In genomic region chr12:131911851-131912525, GRCh38 we compare ENCODE assay signal across 15 cellular contexts. TPM values are rescaled to one million over a fixed set of nuclear protein-coding genes. Genes with fewer than 3 reads are reported as not detected.
DNase-seq lines count a peak whose midpoint lies in the region; ATAC-seq and TF ChIP-seq lines count a peak whose summit lies in the region.
"Had no signal": no experiment of that assay in that cellular context is flagged by ENCODE, and none has a peak within 500 bp of the region (broad histone marks: within the 10 kb centered on the region; RNA-seq: fewer than 3 reads in every experiment).

No MANE protein-coding gene starts in this region.

- ATAC-seq in left cardiac atrium (peak in 1 of 2 donors; percentile 1), GM18511 (IDR thresholded peaks at IDR 0.05; ENCODE audit: unreplicated experiment) (no peak)
- ATAC-seq: activated T-helper 17 cell treated with anti-CD3 and anti-CD28 coated beads, Interleukin-2, amount 50 U/mL, for 72 hours had no signal

- WGBS in smooth muscle cell (ENCODE audit: low lambda C conversion rate): 90% methylated on average over 23 of the region's 23 CpGs

- H2AFZ ChIP-seq in smooth muscle cell (ENCODE audit: low read depth): no peak overlapping the region

- peak overlapping the region; percentile 64 for H3K4me2 ChIP-seq in smooth muscle cell

- POLR2A ChIA-PET in HEK293 (lab: Yijun Ruan, JAX) (interaction anchor here (0.6 to 1.8 kb wide), 5 partner anchors 9 to 42 kb away, joined by 3 to 8 read pairs (median 4); partner anchors contain the start of gene PUS1), HEK293T (lab: Yijun Ruan, JAX) (no interaction called here)

- no peaks in the 10 kb centered on the region for H3F3A ChIP-seq in smooth muscle cell (ENCODE audit: low read depth)

- H3K4me1 ChIP-seq in HEK293 (ENCODE audit: control insufficient read depth, insufficient read depth, low read length): peaks cover 5% of the 10 kb centered on the region
- no peaks in the 10 kb centered on the region for H3K4me1 ChIP-seq in smooth muscle cell (ENCODE audit: low read depth)

- CTCF ChIA-PET in HEK293 (lab: Yijun Ruan, JAX): interaction anchor here (0.6 to 0.9 kb wide), 5 partner anchors 13 to 848 kb away, joined by 3 to 4 read pairs (median 3); no protein-coding TSS in a partner anchor
- CTCF ChIA-PET in HEK293T (lab: Yijun Ruan, JAX): no interaction called here

- H3K27ac ChIP-seq in HEK293 (ENCODE audit: extremely low read depth, low read depth, low read length): 0 out of 2 replicates have a peak overlapping the region, but pooled peaks have one; percentile 31
- H3K27ac ChIP-seq in smooth muscle cell (ENCODE audit: low read depth): peak overlapping the region; percentile 70

- H4K20me1 ChIP-seq in smooth muscle cell (ENCODE audit: low read depth): peaks cover 19% of the 10 kb centered on the region

- TF ChIP-seq CTCF in HEK293 (tag by site-specific recombination; IDR thresholded peaks at IDR 0.05) (no peak), astrocyte of the cerebellum (IDR thresholded peaks at IDR 0.05; ENCODE audit: low read depth, low read length, missing control alignments) (peak; percentile 2), smooth muscle cell (IDR thresholded peaks at IDR 0.05; ENCODE audit: borderline replicate concordance, insufficient read depth, poor library complexity, severe bottlenecking) (no peak)

- H3K9me3 ChIP-seq in HEK293 (ENCODE audit: control insufficient read depth, insufficient read depth, low read depth, low read length) (no peaks in the 10 kb centered on the region), smooth muscle cell (replicated peaks; ENCODE audit: low read depth) (no peaks in the 10 kb centered on the region)
- H3K9me3 ChIP-seq: esophagus squamous epithelium had no signal

- intact Hi-C loops in left cardiac atrium (cut with DNase I): no loop called here

- in situ Hi-C loops in astrocyte of the cerebellum (cut with HindIII; ENCODE audit: low sequenced_read_pairs): no loop called here

- H3K4me3 ChIP-seq in HEK293 (ENCODE audit: low read depth, low read length): no peak overlapping the region
- H3K4me3 ChIP-seq in astrocyte of the cerebellum (ENCODE audit: low read depth, low read length): no peak overlapping the region
- no peak overlapping the region for H3K4me3 ChIP-seq in smooth muscle cell
- H3K4me3 ChIP-seq: esophagus squamous epithelium had no signal

- peaks cover 0 to 90% of the 10 kb centered on the region in 2 experiments; a peak in 1 of 3 replicates for H3K36me3 ChIP-seq in HEK293 (ENCODE audit: control insufficient read depth in 2 of 2, insufficient read depth in 1 of 2, low read length in 2 of 2)
- H3K36me3 ChIP-seq in smooth muscle cell (ENCODE audit: low read depth): no peaks in the 10 kb centered on the region

- no peak overlapping the region for H3K9ac ChIP-seq in smooth muscle cell (ENCODE audit: low read depth)

- DNase-seq in astrocyte of the cerebellum (ENCODE audit: low read depth) (no peak), left cardiac atrium (peak; percentile 21), smooth muscle cell (lab: John Stamatoyannopoulos, UW; ENCODE audit: unreplicated experiment) (no peak), SKM-1 (lab: John Stamatoyannopoulos, UW; ENCODE audit: unreplicated experiment) (no peak), NCI-H1694 (lab: John Stamatoyannopoulos, UW) (no peak), HEK293T (ENCODE audit: extremely low spot score) (no peak)
- DNase-seq: activated B cell treated with CpG ODN at 0.5 μM for 24 hours, amniotic stem cell, DND-41, esophagus squamous epithelium, MV-4-11, naive B cell had no signal

- no peaks in the 10 kb centered on the region for H3K27me3 ChIP-seq in smooth muscle cell (ENCODE audit: low read depth)
- H3K27me3 ChIP-seq: esophagus squamous epithelium had no signal

- H3K79me2 ChIP-seq in smooth muscle cell (ENCODE audit: low read depth): no peaks in the 10 kb centered on the region

TF ChIP-seq in HEK293, 187 proteins besides CTCF, POLR2A, EP300 and RAD21 (continues in another document):
- TF ChIP-seq, protein P1, sequence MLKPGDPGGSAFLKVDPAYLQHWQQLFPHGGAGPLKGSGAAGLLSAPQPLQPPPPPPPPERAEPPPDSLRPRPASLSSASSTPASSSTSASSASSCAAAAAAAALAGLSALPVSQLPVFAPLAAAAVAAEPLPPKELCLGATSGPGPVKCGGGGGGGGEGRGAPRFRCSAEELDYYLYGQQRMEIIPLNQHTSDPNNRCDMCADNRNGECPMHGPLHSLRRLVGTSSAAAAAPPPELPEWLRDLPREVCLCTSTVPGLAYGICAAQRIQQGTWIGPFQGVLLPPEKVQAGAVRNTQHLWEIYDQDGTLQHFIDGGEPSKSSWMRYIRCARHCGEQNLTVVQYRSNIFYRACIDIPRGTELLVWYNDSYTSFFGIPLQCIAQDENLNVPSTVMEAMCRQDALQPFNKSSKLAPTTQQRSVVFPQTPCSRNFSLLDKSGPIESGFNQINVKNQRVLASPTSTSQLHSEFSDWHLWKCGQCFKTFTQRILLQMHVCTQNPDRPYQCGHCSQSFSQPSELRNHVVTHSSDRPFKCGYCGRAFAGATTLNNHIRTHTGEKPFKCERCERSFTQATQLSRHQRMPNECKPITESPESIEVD (tag by site-specific recombination; IDR thresholded peaks at IDR 0.05): no peak
- TF ChIP-seq ZNF26 (tag by site-specific recombination; IDR thresholded peaks at IDR 0.05) (no peak), ZNF354C (tag by site-specific recombination; IDR thresholded peaks at IDR 0.05; ENCODE audit: borderline replicate concordance, low read depth) (no peak), ZNF529 (tag by site-specific recombination; IDR thresholded peaks at IDR 0.05; ENCODE audit: insufficient replicate concordance) (no peak), ZNF677 (tag by site-specific recombination; IDR thresholded peaks at IDR 0.05) (no peak), ZNF571 (tag by site-specific recombination; IDR thresholded peaks at IDR 0.05) (no peak), ZNF555 (tag by site-specific recombination; conservative IDR thresholded peaks at IDR 0.05) (no peak), ZFP41 (tag by site-specific recombination; IDR thresholded peaks at IDR 0.05; ENCODE audit: borderline replicate concordance) (no peak), MEIS1 (CRISPR knock-in tag; IDR thresholded peaks at IDR 0.05; ENCODE audit: borderline replicate concordance) (no peak)

TF ChIP-seq in HEK293T, 16 proteins besides CTCF, POLR2A, EP300 and RAD21:
- TF ChIP-seq ZNF384 (IDR thresholded peaks at IDR 0.05) (no peak), LEF1 (IDR thresholded peaks at IDR 0.05; ENCODE audit: borderline replicate concordance) (no peak), HDGF (IDR thresholded peaks at IDR 0.05; ENCODE audit: borderline replicate concordance) (no peak), BHLHE40 (IDR thresholded peaks at IDR 0.05; ENCODE audit: borderline replicate concordance) (no peak), PKNOX1 (IDR thresholded peaks at IDR 0.05) (no peak), FOXK2 (IDR thresholded peaks at IDR 0.05) (no peak), ARNT (IDR thresholded peaks at IDR 0.05) (no peak), CTBP1 (IDR thresholded peaks at IDR 0.05; ENCODE audit: borderline replicate concordance) (no peak), SUZ12 (IDR thresholded peaks at IDR 0.05) (no peak), L3MBTL2 (conservative IDR thresholded peaks at IDR 0.05) (no peak), ELF4 (IDR thresholded peaks at IDR 0.05) (no peak), TARDBP (IDR thresholded peaks at IDR 0.05) (no peak)

RNA-seq across cellular contexts. Expression of gene PUS1, which starts 17.1 kb away (rescaled TPM):
- total RNA-seq in left cardiac atrium (10 to 100 TPM in 1 of 2 donors, 1 to 10 TPM in 1; 7.7 to 19.2 TPM), smooth muscle cell (2.6 and 22.2 TPM in 2 replicates)
- 6.6 and 18.5 TPM in 2 replicates for polyA plus RNA-seq in smooth muscle cell

RNA-seq across cellular contexts. Expression of gene ULK1, which starts 17.6 kb away (rescaled TPM):
- total RNA-seq in left cardiac atrium (10 to 100 TPM; 27.6 to 34.5 TPM), smooth muscle cell (8.1 and 10.5 TPM in 2 replicates)
- polyA plus RNA-seq in smooth muscle cell: 8.5 and 19.9 TPM in 2 replicates

RNA-seq across cellular contexts. Expression of gene EP400, which starts 37.8 kb away (rescaled TPM):
- total RNA-seq in left cardiac atrium (10 to 100 TPM; 15.7 to 21.1 TPM), smooth muscle cell (10.9 and 13.6 TPM in 2 replicates)
- polyA plus RNA-seq in smooth muscle cell: 6.6 and 9.8 TPM in 2 replicates
